Comparison of ENCODE assay signal across 1 cellular context in genomic region chr4:6673660-6674499, GRCh38.
A peak's percentile ranks its signal among the peaks of the same experiment; 100 is the strongest.
TF ChIP-seq lines count a peak whose summit lies in the region.

No MANE protein-coding gene starts in this region.

TF ChIP-seq in GM12878, 131 proteins besides CTCF, POLR2A, EP300 and RAD21 (continued from another document and continues in another):
- TF ChIP-seq POU2F2 (IDR thresholded peaks at IDR 0.05; ENCODE audit: borderline replicate concordance, low read depth, low read length) (0 out of 3 replicates have a peak, but pooled peaks have one; percentile 26), IKZF1 (conservative IDR thresholded peaks at IDR 0.05) (peak; percentile 100), STAT3 (IDR thresholded peaks at IDR 0.05; ENCODE audit: low read depth, low read length) (no peak), ATF3 (IDR thresholded peaks at IDR 0.05; ENCODE audit: borderline replicate concordance, extremely low read depth, low read depth, low read length) (peak; percentile 73; the same call in 1 of the 2 replicates), CHD2 (IDR thresholded peaks at IDR 0.05; ENCODE audit: borderline replicate concordance, low read depth, low read length) (peak; percentile 21; the same call in 1 of the 2 replicates), NRF1 (conservative IDR thresholded peaks at IDR 0.05; ENCODE audit: low read depth, low read length) (peak; percentile 94), HDAC2 (IDR thresholded peaks at IDR 0.05) (0 out of 2 replicates have a peak, but pooled peaks have one; percentile 32), RCOR1 (conservative IDR thresholded peaks at IDR 0.05; ENCODE audit: low read depth, low read length) (no peak), HDAC6 (IDR thresholded peaks at IDR 0.05; ENCODE audit: unreplicated experiment) (peak; percentile 79), ELK1 (IDR thresholded peaks at IDR 0.05; ENCODE audit: low read depth, low read length) (no peak), ZBED1 (IDR thresholded peaks at IDR 0.05; ENCODE audit: borderline replicate concordance) (0 out of 2 replicates have a peak, but pooled peaks have one; percentile 39), BACH1 (IDR thresholded peaks at IDR 0.05; ENCODE audit: borderline replicate concordance) (no peak), RUNX3 (IDR thresholded peaks at IDR 0.05; ENCODE audit: low read length) (peak; percentile 88), MXI1 (IDR thresholded peaks at IDR 0.05; ENCODE audit: low read depth, low read length) (peak; percentile 83), E2F4 (IDR thresholded peaks at IDR 0.05; ENCODE audit: low read depth, low read length) (peak; percentile 87), BHLHE40 (IDR thresholded peaks at IDR 0.05; ENCODE audit: borderline replicate concordance in 1 of 2, low read depth in 2 of 2, low read length in 1 of 2) (peak; percentile 55 to 79; a peak in 3 of 4 replicates), POLR2AphosphoS5 (IDR thresholded peaks at IDR 0.05; ENCODE audit: low read length) (peak; percentile 77; the same call in 1 of the 2 replicates), ETV6 (conservative IDR thresholded peaks at IDR 0.05 in 1 of 2, IDR thresholded peaks at IDR 0.05 in 1 of 2; ENCODE audit: borderline replicate concordance in 1 of 2, low read depth in 1 of 2) (no peak), POLR2AphosphoS2 (IDR thresholded peaks at IDR 0.05; ENCODE audit: low read depth, low read length) (no peak), CREB1 (IDR thresholded peaks at IDR 0.05; ENCODE audit: low read depth) (peak; percentile 50; the same call in 1 of the 2 replicates), NKRF (conservative IDR thresholded peaks at IDR 0.05) (peak; percentile 72), PRDM15 (CRISPR knock-in tag; IDR thresholded peaks at IDR 0.05) (no peak), BCLAF1 (IDR thresholded peaks at IDR 0.05) (peak; percentile 16; the same call in 1 of the 2 replicates), SMARCA5 (IDR thresholded peaks at IDR 0.05) (peak; percentile 16; the same call in 1 of the 2 replicates), HDGF (IDR thresholded peaks at IDR 0.05) (0 out of 2 replicates have a peak, but pooled peaks have one; percentile 22), ZNF622 (IDR thresholded peaks at IDR 0.05) (no peak), MLLT1 (IDR thresholded peaks at IDR 0.05) (peak; percentile 94), E4F1 (IDR thresholded peaks at IDR 0.05; ENCODE audit: borderline replicate concordance, partially characterized antibody) (peak; percentile 99), DPF2 (IDR thresholded peaks at IDR 0.05) (peak; percentile 61; the same call in 1 of the 2 replicates), LARP7 (IDR thresholded peaks at IDR 0.05) (peak; percentile 88)
- TF ChIP-seq, protein P1, sequence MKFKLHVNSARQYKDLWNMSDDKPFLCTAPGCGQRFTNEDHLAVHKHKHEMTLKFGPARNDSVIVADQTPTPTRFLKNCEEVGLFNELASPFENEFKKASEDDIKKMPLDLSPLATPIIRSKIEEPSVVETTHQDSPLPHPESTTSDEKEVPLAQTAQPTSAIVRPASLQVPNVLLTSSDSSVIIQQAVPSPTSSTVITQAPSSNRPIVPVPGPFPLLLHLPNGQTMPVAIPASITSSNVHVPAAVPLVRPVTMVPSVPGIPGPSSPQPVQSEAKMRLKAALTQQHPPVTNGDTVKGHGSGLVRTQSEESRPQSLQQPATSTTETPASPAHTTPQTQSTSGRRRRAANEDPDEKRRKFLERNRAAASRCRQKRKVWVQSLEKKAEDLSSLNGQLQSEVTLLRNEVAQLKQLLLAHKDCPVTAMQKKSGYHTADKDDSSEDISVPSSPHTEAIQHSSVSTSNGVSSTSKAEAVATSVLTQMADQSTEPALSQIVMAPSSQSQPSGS (IDR thresholded peaks at IDR 0.05; ENCODE audit: low read length) = no peak
- TF ChIP-seq, protein P2, sequence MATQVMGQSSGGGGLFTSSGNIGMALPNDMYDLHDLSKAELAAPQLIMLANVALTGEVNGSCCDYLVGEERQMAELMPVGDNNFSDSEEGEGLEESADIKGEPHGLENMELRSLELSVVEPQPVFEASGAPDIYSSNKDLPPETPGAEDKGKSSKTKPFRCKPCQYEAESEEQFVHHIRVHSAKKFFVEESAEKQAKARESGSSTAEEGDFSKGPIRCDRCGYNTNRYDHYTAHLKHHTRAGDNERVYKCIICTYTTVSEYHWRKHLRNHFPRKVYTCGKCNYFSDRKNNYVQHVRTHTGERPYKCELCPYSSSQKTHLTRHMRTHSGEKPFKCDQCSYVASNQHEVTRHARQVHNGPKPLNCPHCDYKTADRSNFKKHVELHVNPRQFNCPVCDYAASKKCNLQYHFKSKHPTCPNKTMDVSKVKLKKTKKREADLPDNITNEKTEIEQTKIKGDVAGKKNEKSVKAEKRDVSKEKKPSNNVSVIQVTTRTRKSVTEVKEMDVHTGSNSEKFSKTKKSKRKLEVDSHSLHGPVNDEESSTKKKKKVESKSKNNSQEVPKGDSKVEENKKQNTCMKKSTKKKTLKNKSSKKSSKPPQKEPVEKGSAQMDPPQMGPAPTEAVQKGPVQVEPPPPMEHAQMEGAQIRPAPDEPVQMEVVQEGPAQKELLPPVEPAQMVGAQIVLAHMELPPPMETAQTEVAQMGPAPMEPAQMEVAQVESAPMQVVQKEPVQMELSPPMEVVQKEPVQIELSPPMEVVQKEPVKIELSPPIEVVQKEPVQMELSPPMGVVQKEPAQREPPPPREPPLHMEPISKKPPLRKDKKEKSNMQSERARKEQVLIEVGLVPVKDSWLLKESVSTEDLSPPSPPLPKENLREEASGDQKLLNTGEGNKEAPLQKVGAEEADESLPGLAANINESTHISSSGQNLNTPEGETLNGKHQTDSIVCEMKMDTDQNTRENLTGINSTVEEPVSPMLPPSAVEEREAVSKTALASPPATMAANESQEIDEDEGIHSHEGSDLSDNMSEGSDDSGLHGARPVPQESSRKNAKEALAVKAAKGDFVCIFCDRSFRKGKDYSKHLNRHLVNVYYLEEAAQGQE (IDR thresholded peaks at IDR 0.05; ENCODE audit: low read depth, low read length) = no peak
- TF ChIP-seq, protein P3, sequence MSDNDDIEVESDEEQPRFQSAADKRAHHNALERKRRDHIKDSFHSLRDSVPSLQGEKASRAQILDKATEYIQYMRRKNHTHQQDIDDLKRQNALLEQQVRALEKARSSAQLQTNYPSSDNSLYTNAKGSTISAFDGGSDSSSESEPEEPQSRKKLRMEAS (IDR thresholded peaks at IDR 0.05; ENCODE audit: low read depth, low read length) = peak; percentile 90
